Comparison of ENCODE assay signal across 28 cellular contexts in genomic region chr12:16093825-16094224, GRCh38.
"Had no signal": no experiment of that assay in that cellular context is flagged by ENCODE, and none has a peak within 500 bp of the region (broad histone marks: within the 10 kb centered on the region; RNA-seq: fewer than 3 reads in every experiment).

No MANE protein-coding gene starts in this region.

- ATAC-seq: effector memory CD8-positive, alpha-beta T cell; esophagus mucosa; gastrocnemius medialis; heart right ventricle; left cardiac atrium; left lung; left ventricle myocardium superior; lower lobe of right lung; mucosa of descending colon had no signal

- H3K9me3 ChIP-seq: esophagus squamous epithelium, gastrocnemius medialis, left lung, lower lobe of right lung, mucosa of descending colon had no signal

- FAIRE-seq: colon, endometrium, islet of Langerhans, keratinocyte had no signal

- H3K4me1 ChIP-seq: esophagus squamous epithelium, left lung, lower lobe of right lung had no signal

- H3K27me3 ChIP-seq: dorsolateral prefrontal cortex, esophagus squamous epithelium, gastrocnemius medialis, heart right ventricle, left lung had no signal

- H3K27ac ChIP-seq: coronary artery, dorsolateral prefrontal cortex, epithelial cell of prostate, esophagus squamous epithelium, gastrocnemius medialis, heart right ventricle, left lung, lower lobe of right lung had no signal

- DNase-seq: dermis blood vessel endothelial cell; dorsolateral prefrontal cortex; effector CD4-positive, alpha-beta T cell; effector memory CD8-positive, alpha-beta T cell; endodermal cell; erythroblast; esophagus squamous epithelium; foreskin fibroblast; foreskin melanocyte; gastrocnemius medialis; glutamatergic neuron; head of caudate nucleus; heart right ventricle; hippocampal formation; left cardiac atrium; left lung; left ventricle myocardium superior; lower lobe of right lung; mesenchymal stem cell; mucosa of descending colon; naive B cell had no signal

- H3K4me3 ChIP-seq: coronary artery, dorsolateral prefrontal cortex, esophagus squamous epithelium, gastrocnemius medialis, heart right ventricle, left lung, lower lobe of right lung, mucosa of descending colon had no signal

- H3K36me3 ChIP-seq: esophagus squamous epithelium, gastrocnemius medialis, heart right ventricle, left lung, lower lobe of right lung had no signal
